ENCODE assay signal across 17 cellular contexts in the genomic region with DNA sequence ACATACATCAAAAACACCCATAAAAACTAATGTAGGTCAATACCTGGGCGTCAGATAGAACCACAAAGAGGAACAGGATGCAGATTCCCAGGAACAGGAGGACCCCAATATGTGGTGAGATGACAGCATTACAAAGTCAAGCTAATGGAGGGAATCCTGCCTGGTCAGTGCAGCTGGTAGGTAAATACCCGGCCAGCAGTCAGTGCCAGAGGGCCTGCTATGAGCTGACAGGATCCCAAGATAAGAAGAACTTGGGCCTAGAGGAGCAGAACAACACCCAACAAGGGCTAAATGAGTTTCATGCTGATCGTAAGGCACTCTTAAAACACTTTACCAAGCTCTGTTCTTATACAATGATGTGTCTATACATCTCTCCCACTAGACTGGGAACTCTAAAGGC.
"Had no signal": no experiment of that assay in that cellular context is flagged by ENCODE, and none has a peak within 500 bp of the region (broad histone marks: within the 10 kb centered on the region; RNA-seq: fewer than 3 reads in every experiment).

No MANE protein-coding gene starts in this region.

- H3K27ac Mint-ChIP-seq: activated B cell treated with CpG ODN at 0.5 μM for 24 hours; activated CD4-positive, alpha-beta memory T cell treated with anti-CD3 and anti-CD28 coated beads, Interleukin-2, amount 10 ng/mL, durations not matched to agents 7 days and 5 days; activated CD8-positive, alpha-beta memory T cell treated with anti-CD3 and anti-CD28 coated beads, Interleukin-2, amount 10 ng/mL, durations not matched to agents 7 days and 5 days; activated naive CD8-positive, alpha-beta T cell treated with anti-CD3 and anti-CD28 coated beads for 36 hours; dendritic cell treated with granulocyte-macrophage colony-stimulating factor and Interleukin-4, amounts not matched to agents 40 ng/mL and 50 ng/mL, for 4 days; naive thymus-derived CD4-positive, alpha-beta T cell; neural progenitor cell; stimulated activated effector memory CD8-positive, alpha-beta T cell treated with anti-CD3 and anti-CD28 coated beads, Interleukin-12 subunit alpha, Interleukin-12 subunit beta, amount 100 ng/mL, for 72 hours had no signal

- H3K9me3 ChIP-seq: thoracic aorta had no signal

- H3K4me1 ChIP-seq: neural progenitor cell had no signal

- H3K27me3 ChIP-seq: cardiac muscle cell, neural progenitor cell had no signal

- H3K36me3 Mint-ChIP-seq: activated CD8-positive, alpha-beta memory T cell treated with anti-CD3 and anti-CD28 coated beads, Interleukin-2, amount 10 ng/mL, durations not matched to agents 7 days and 5 days; activated naive CD8-positive, alpha-beta T cell treated with anti-CD3 and anti-CD28 coated beads for 36 hours; neural progenitor cell; stimulated activated effector memory CD8-positive, alpha-beta T cell treated with anti-CD3 and anti-CD28 coated beads, Interleukin-12 subunit alpha, Interleukin-12 subunit beta, amount 100 ng/mL, for 72 hours had no signal

- H3K9me3 Mint-ChIP-seq: activated B cell treated with CpG ODN at 0.5 μM for 24 hours; activated CD4-positive, alpha-beta memory T cell treated with anti-CD3 and anti-CD28 coated beads, Interleukin-2, amount 10 ng/mL, durations not matched to agents 7 days and 5 days; activated naive CD8-positive, alpha-beta T cell treated with anti-CD3 and anti-CD28 coated beads for 36 hours; dendritic cell treated with granulocyte-macrophage colony-stimulating factor and Interleukin-4, amounts not matched to agents 40 ng/mL and 50 ng/mL, for 4 days; naive thymus-derived CD4-positive, alpha-beta T cell; neural progenitor cell; stimulated activated effector memory CD8-positive, alpha-beta T cell treated with anti-CD3 and anti-CD28 coated beads, Interleukin-12 subunit alpha, Interleukin-12 subunit beta, amount 100 ng/mL, for 72 hours had no signal

- H3K27ac ChIP-seq: cardiac muscle cell, neural progenitor cell, thoracic aorta had no signal

- H3K4me1 Mint-ChIP-seq: activated B cell treated with CpG ODN at 0.5 μM for 24 hours; activated CD4-positive, alpha-beta memory T cell treated with anti-CD3 and anti-CD28 coated beads, Interleukin-2, amount 10 ng/mL, durations not matched to agents 7 days and 5 days; activated CD8-positive, alpha-beta memory T cell treated with anti-CD3 and anti-CD28 coated beads, Interleukin-2, amount 10 ng/mL, durations not matched to agents 7 days and 5 days; activated naive CD8-positive, alpha-beta T cell treated with anti-CD3 and anti-CD28 coated beads for 36 hours; naive thymus-derived CD4-positive, alpha-beta T cell; neural progenitor cell; stimulated activated effector memory CD8-positive, alpha-beta T cell treated with anti-CD3 and anti-CD28 coated beads, Interleukin-12 subunit alpha, Interleukin-12 subunit beta, amount 100 ng/mL, for 72 hours had no signal

- H3K4me2 ChIP-seq: neural progenitor cell had no signal

- H3K36me3 ChIP-seq: cardiac muscle cell, neural progenitor cell, thoracic aorta had no signal

- H3K4me3 Mint-ChIP-seq: activated B cell treated with CpG ODN at 0.5 μM for 24 hours; activated CD4-positive, alpha-beta memory T cell treated with anti-CD3 and anti-CD28 coated beads, Interleukin-2, amount 10 ng/mL, durations not matched to agents 7 days and 5 days; activated CD8-positive, alpha-beta memory T cell treated with anti-CD3 and anti-CD28 coated beads, Interleukin-2, amount 10 ng/mL, durations not matched to agents 7 days and 5 days; activated naive CD8-positive, alpha-beta T cell treated with anti-CD3 and anti-CD28 coated beads for 36 hours; dendritic cell treated with granulocyte-macrophage colony-stimulating factor and Interleukin-4, amounts not matched to agents 40 ng/mL and 50 ng/mL, for 4 days; naive thymus-derived CD4-positive, alpha-beta T cell; neural progenitor cell; stimulated activated effector memory CD8-positive, alpha-beta T cell treated with anti-CD3 and anti-CD28 coated beads, Interleukin-12 subunit alpha, Interleukin-12 subunit beta, amount 100 ng/mL, for 72 hours had no signal

- H3K9ac ChIP-seq: neural progenitor cell had no signal

- H2AFZ ChIP-seq: neural progenitor cell had no signal

- DNase-seq: activated B cell treated with CpG ODN at 0.5 μM for 24 hours; activated CD4-positive, alpha-beta memory T cell treated with anti-CD3 and anti-CD28 coated beads, Interleukin-2, amount 10 ng/mL, durations not matched to agents 7 days and 5 days; activated CD4-positive, alpha-beta T cell treated with anti-CD3 and anti-CD28 coated beads for 4 hours; activated CD8-positive, alpha-beta memory T cell treated with anti-CD3 and anti-CD28 coated beads, Interleukin-2, amount 10 ng/mL, durations not matched to agents 7 days and 5 days; activated naive CD8-positive, alpha-beta T cell treated with anti-CD3 and anti-CD28 coated beads for 36 hours; amniotic stem cell; effector memory CD4-positive, alpha-beta T cell; foreskin fibroblast; hippocampal formation; kidney; naive thymus-derived CD4-positive, alpha-beta T cell; stimulated activated CD4-positive, alpha-beta T cell treated with anti-CD3 and anti-CD28 coated beads, Interleukin-4, amount 100 ng/mL, for 24 hours had no signal

- H3K27me3 Mint-ChIP-seq: dendritic cell treated with granulocyte-macrophage colony-stimulating factor and Interleukin-4, amounts not matched to agents 40 ng/mL and 50 ng/mL, for 4 days had no signal

- H3K4me3 ChIP-seq: cardiac muscle cell, neural progenitor cell, thoracic aorta had no signal
